In genomic region chr9:33415152-33416038, GRCh38 we compare ENCODE assay signal across 1 cellular context.
TF ChIP-seq lines count a peak whose summit lies in the region.

No MANE protein-coding gene starts in this region.

TF ChIP-seq in HepG2, 621 proteins besides CTCF, POLR2A, EP300 and RAD21 (continued from another document and continues in another):
- TF ChIP-seq ATF2 (CRISPR knock-in tag; IDR thresholded peaks at IDR 0.05), result peak; percentile 96
- 0 out of 2 replicates have a peak, but pooled peaks have one; percentile 36 for TF ChIP-seq ZNF724P (CRISPR knock-in tag; IDR thresholded peaks at IDR 0.05; ENCODE audit: borderline replicate concordance)
- TF ChIP-seq TAF1 (CRISPR knock-in tag; IDR thresholded peaks at IDR 0.05), result no peak
- TF ChIP-seq GATA4 (IDR thresholded peaks at IDR 0.05; ENCODE audit: borderline replicate concordance, low read depth), result peak; percentile 78; the same call in 1 of the 2 replicates
- peak; percentile 93; the same call in 1 of the 2 replicates for TF ChIP-seq ZNF557 (CRISPR knock-in tag; IDR thresholded peaks at IDR 0.05)
- TF ChIP-seq ZNF142 (CRISPR knock-in tag; IDR thresholded peaks at IDR 0.05), result no peak
- no peak for TF ChIP-seq ZNF180 (CRISPR knock-in tag; IDR thresholded peaks at IDR 0.05; ENCODE audit: borderline replicate concordance, low read depth)
- TF ChIP-seq MTERF4 (CRISPR knock-in tag; IDR thresholded peaks at IDR 0.05), result no peak
- peak; percentile 70; the same call in 1 of the 2 replicates for TF ChIP-seq ZBTB34 (CRISPR knock-in tag; IDR thresholded peaks at IDR 0.05)
- no peak for TF ChIP-seq PBX3 (CRISPR knock-in tag; IDR thresholded peaks at IDR 0.05; ENCODE audit: borderline replicate concordance)
- peak; percentile 33; the same call in 1 of the 2 replicates for TF ChIP-seq NCOA1 (CRISPR knock-in tag; IDR thresholded peaks at IDR 0.05)
- peak; percentile 61; the same call in 1 of the 2 replicates for TF ChIP-seq ZNF841 (CRISPR knock-in tag; IDR thresholded peaks at IDR 0.05; ENCODE audit: borderline replicate concordance)
- peak; percentile 77; the same call in 1 of the 2 replicates for TF ChIP-seq THAP9 (CRISPR knock-in tag; IDR thresholded peaks at IDR 0.05; ENCODE audit: borderline replicate concordance)
- no peak for TF ChIP-seq ZNF850 (CRISPR knock-in tag; conservative IDR thresholded peaks at IDR 0.05)
- TF ChIP-seq RBM39 (IDR thresholded peaks at IDR 0.05; ENCODE audit: low read depth, low read length, poor library complexity, severe bottlenecking), result peak; percentile 62
- TF ChIP-seq NR0B2 (CRISPR knock-in tag; IDR thresholded peaks at IDR 0.05), result peak; percentile 56
- TF ChIP-seq ZNF713 (CRISPR knock-in tag; IDR thresholded peaks at IDR 0.05), result no peak
- TF ChIP-seq ZNF407 (CRISPR knock-in tag; IDR thresholded peaks at IDR 0.05; ENCODE audit: not compliant biosample characterization), result peak; percentile 29
- TF ChIP-seq ZNF576 (CRISPR knock-in tag; IDR thresholded peaks at IDR 0.05), result 0 out of 2 replicates have a peak, but pooled peaks have one; percentile 29
- no peak for TF ChIP-seq PAF1 (CRISPR knock-in tag; IDR thresholded peaks at IDR 0.05)
- peak; percentile 87; the same call in 1 of the 2 replicates for TF ChIP-seq ZNF33B (CRISPR knock-in tag; IDR thresholded peaks at IDR 0.05)
- peak; percentile 88 for TF ChIP-seq ELF1 (CRISPR knock-in tag; IDR thresholded peaks at IDR 0.05)
- TF ChIP-seq HES4 (CRISPR knock-in tag; IDR thresholded peaks at IDR 0.05; ENCODE audit: borderline replicate concordance), result no peak
- no peak for TF ChIP-seq DBP (CRISPR knock-in tag; IDR thresholded peaks at IDR 0.05; ENCODE audit: not compliant biosample characterization)
- peak; percentile 94 for TF ChIP-seq ZNF430 (CRISPR knock-in tag; IDR thresholded peaks at IDR 0.05)
- no peak for TF ChIP-seq TAF15 (IDR thresholded peaks at IDR 0.05; ENCODE audit: low read depth, low read length, poor library complexity, severe bottlenecking)
- TF ChIP-seq RFX1 (IDR thresholded peaks at IDR 0.05), result no peak
- peak; percentile 48; the same call in 1 of the 2 replicates for TF ChIP-seq NFYC (CRISPR knock-in tag; IDR thresholded peaks at IDR 0.05)
- peak; percentile 95 for TF ChIP-seq RCOR2 (CRISPR knock-in tag; IDR thresholded peaks at IDR 0.05)
- TF ChIP-seq YEATS2 (CRISPR knock-in tag; IDR thresholded peaks at IDR 0.05; ENCODE audit: borderline replicate concordance), result peak; percentile 88; the same call in 1 of the 2 replicates
